14 cellular contexts compared by ENCODE assay signal in the genomic region with DNA sequence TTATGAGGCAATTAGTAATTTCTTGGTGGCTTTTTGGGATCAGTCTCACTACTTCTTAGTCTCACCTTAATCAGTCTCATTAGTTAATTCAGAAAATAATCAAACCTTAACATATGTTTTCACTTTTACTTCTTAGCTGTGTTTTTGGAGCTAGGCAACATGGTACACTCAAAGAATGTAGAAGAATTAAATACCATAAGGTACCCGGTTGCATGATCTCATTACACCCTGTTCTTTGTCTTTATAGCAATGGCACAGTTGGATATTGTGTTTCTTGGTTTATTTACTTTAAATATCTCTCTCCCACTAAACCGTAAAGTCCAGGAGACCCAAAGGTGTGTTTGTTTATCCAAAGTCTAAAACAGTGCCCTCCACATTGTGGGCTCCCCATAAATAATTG.
"Had no signal": no experiment of that assay in that cellular context is flagged by ENCODE, and none has a peak within 500 bp of the region (broad histone marks: within the 10 kb centered on the region; RNA-seq: fewer than 3 reads in every experiment).

No MANE protein-coding gene starts in this region.

- H3K9me3 ChIP-seq: ascending aorta, colonic mucosa, transverse colon had no signal

- H3K4me1 ChIP-seq: colonic mucosa, spleen had no signal

- H3K27me3 ChIP-seq: ascending aorta, colonic mucosa, spleen, transverse colon had no signal

- DNase-seq: activated CD4-positive, alpha-beta T cell treated with anti-CD3 and anti-CD28 coated beads for 48 hours; activated CD8-positive, alpha-beta memory T cell treated with anti-CD3 and anti-CD28 coated beads, Interleukin-2, amount 50 U/mL, for 48 hours; activated CD8-positive, alpha-beta T cell treated with anti-CD3 and anti-CD28 coated beads, Interleukin-2, amount 10 ng/mL, durations not matched to agents 7 days and 5 days; colonic mucosa; midbrain; naive B cell; posterior cingulate gyrus; spleen; stimulated activated CD4-positive, alpha-beta T cell treated with anti-CD3 and anti-CD28 coated beads, Interleukin-2, amount 100 ng/mL, for 24 hours; stimulated activated naive B cell treated with anti-CD40 and anti-IgM and Interleukin-4, amounts not matched to agents 10 μg/mL and 1 μg/mL and 100 μg/mL, for 72 hours; substantia nigra; T-helper 1 cell; transverse colon had no signal

- ATAC-seq: activated CD8-positive, alpha-beta T cell treated with anti-CD3 and anti-CD28 coated beads, Interleukin-2, amount 10 ng/mL, durations not matched to agents 7 days and 5 days; stimulated activated naive B cell treated with anti-CD40 and anti-IgM and Interleukin-4, amounts not matched to agents 10 μg/mL and 1 μg/mL and 100 μg/mL, for 72 hours had no signal

- H3K27ac ChIP-seq: ascending aorta, colonic mucosa, spleen had no signal

- H3K36me3 ChIP-seq: ascending aorta, colonic mucosa, spleen, transverse colon had no signal

- H3K4me3 ChIP-seq: ascending aorta, colonic mucosa, spleen, transverse colon had no signal
